ENCODE assay signal across 10 cellular contexts in genomic region chr11:89161949-89162348, GRCh38. TPM values are rescaled to one million over a fixed set of nuclear protein-coding genes. Genes with fewer than 3 reads are reported as not detected.
"Had no signal": no experiment of that assay in that cellular context is flagged by ENCODE, and none has a peak within 500 bp of the region (broad histone marks: within the 10 kb centered on the region; RNA-seq: fewer than 3 reads in every experiment).

No MANE protein-coding gene starts in this region.

- FAIRE-seq: H1, H54 had no signal

- H3K27ac ChIP-seq: HL-60, KMS-11 had no signal

- DNase-seq: H9, HCEC 1CT, IMR-90, KBM-7 had no signal

- H3K4me2 ChIP-seq: GM23338, KMS-11 had no signal

- H3K9ac ChIP-seq: KMS-11 had no signal

- H2AFZ ChIP-seq: GM23338 had no signal

- ATAC-seq: GM23338 had no signal

- H3K4me3 ChIP-seq: GM23338 had no signal

RNA-seq across cellular contexts. Expression of gene TYR, which starts 15.7 kb away (rescaled TPM):
- total RNA-seq: GM23338, H1, H9, HT1080, IMR-90 had no signal
- polyA plus RNA-seq: H1, IMR-90 had no signal
